In the genomic region with DNA sequence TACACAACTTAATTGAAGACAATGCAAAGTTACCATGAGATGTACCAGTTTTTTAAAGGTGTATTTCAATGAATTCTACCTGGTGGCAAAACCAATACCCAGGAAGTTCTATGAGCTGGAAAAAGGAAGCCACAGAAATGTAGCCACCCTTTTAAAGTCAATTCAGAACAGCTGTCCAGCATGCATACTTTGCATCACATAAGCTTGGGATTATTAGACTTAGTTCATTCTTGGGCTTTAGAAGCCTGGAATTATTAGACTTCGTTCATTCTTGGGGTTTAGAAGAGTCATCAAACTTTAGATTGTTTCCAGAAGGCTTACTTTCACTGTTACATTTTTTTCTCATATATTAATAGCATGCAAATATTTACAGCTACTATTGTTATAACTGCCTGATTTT, we compare ENCODE assay signal across 22 cellular contexts. TPM values are rescaled to one million over a fixed set of nuclear protein-coding genes. Genes with fewer than 3 reads are reported as not detected.
DNase-seq lines count a peak whose midpoint lies in the region; ATAC-seq and TF ChIP-seq lines count a peak whose summit lies in the region.
"Had no signal": no experiment of that assay in that cellular context is flagged by ENCODE, and none has a peak within 500 bp of the region (broad histone marks: within the 10 kb centered on the region; RNA-seq: fewer than 3 reads in every experiment).

No MANE protein-coding gene starts in this region.

- peak overlapping the region; percentile 11 for H3K27ac ChIP-seq in cingulate gyrus (ENCODE audit: low read depth, low read length)
- H3K27ac ChIP-seq in layer of hippocampus (ENCODE audit: low read depth, low read length): peak overlapping the region; percentile 14
- H3K27ac ChIP-seq in brain microvascular endothelial cell: no peak overlapping the region
- no peak overlapping the region for H3K27ac ChIP-seq in right cardiac atrium (ENCODE audit: low read length)
- H3K27ac ChIP-seq: HL-60, SK-N-MC had no signal

- in situ Hi-C loops in brain microvascular endothelial cell (cut with HindIII; ENCODE audit: low pct_ligation_motif_present, low sequenced_read_pairs): no loop called here

- 89% methylated on average over 1 of the region's 1 CpG for WGBS in right cardiac atrium

- no peak overlapping the region for H3K4me3 ChIP-seq in brain microvascular endothelial cell (ENCODE audit: low read depth, low read length)
- no peak overlapping the region for H3K4me3 ChIP-seq in right cardiac atrium (ENCODE audit: low read length)
- H3K4me3 ChIP-seq: SK-N-MC had no signal

- H3K36me3 ChIP-seq in brain microvascular endothelial cell (replicated peaks): no peaks in the 10 kb centered on the region

- DNase-seq in EH (ENCODE audit: low read depth) (peak; percentile 17), LHCN-M2 (ENCODE audit: low read depth) (peak; percentile 24), brain microvascular endothelial cell (no peak), COR-L47 (lab: John Stamatoyannopoulos, UW) (no peak), right cardiac atrium (no peak)
- no peak for DNase-seq in activated effector memory CD4-positive, alpha-beta T cell treated with Interleukin-2 at 50 U/mL for 16 hours
- DNase-seq: AML-193, Caco-2, DMS153, EL, H9, MV-4-11, NCI-H1436, NCI-H2029 treated with DMSO at 0.1 percent for 48 hours, NCI-H2171 treated with DMSO at 0.1 percent for 48 hours, NCI-H446 treated with DMSO at 0.1 percent for 48 hours had no signal

- ATAC-seq in right cardiac atrium: no peak
- ATAC-seq: Panc1, Right ventricle myocardium inferior had no signal

- no peak for TF ChIP-seq CTCF in brain microvascular endothelial cell (IDR thresholded peaks at IDR 0.05; ENCODE audit: low read depth, low read length, missing control alignments)

- H3K4me1 ChIP-seq in right cardiac atrium (ENCODE audit: control insufficient read depth, insufficient read depth, low read length): no peaks in the 10 kb centered on the region

- H3K27me3 ChIP-seq in layer of hippocampus (ENCODE audit: control insufficient read depth, insufficient read depth, low read length): no peaks in the 10 kb centered on the region
- H3K27me3 ChIP-seq in brain microvascular endothelial cell (replicated peaks): no peaks in the 10 kb centered on the region
- no peaks in the 10 kb centered on the region for H3K27me3 ChIP-seq in right cardiac atrium (ENCODE audit: control insufficient read depth, insufficient read depth)

- no peaks in the 10 kb centered on the region for H3K9me3 ChIP-seq in right cardiac atrium (ENCODE audit: control insufficient read depth, low read length)
- H3K9me3 ChIP-seq: Caco-2 had no signal

- intact Hi-C loops in right cardiac atrium (cut with DNase I): no loop called here

RNA-seq across cellular contexts. Expression of gene SLC25A13, which starts 20.9 kb away (rescaled TPM):
- total RNA-seq in LHCN-M2 (2014; rRNA removed): 22.2 and 24.7 TPM in 2 replicates
- polyA plus RNA-seq in LHCN-M2 (2012): 8.9 TPM
- 10 to 100 TPM; 10.8 to 23.3 (median 13.2) TPM for total RNA-seq in right cardiac atrium
- 4.5 TPM for polyA plus RNA-seq in right cardiac atrium

Comparison
In these comparisons a context has a peak if more than half of its experiments do, and no peak if none do; other contexts are left out.
1. DNase-seq: peak in EH (single experiment) and LHCN-M2 (single experiment); none in activated effector memory CD4-positive, alpha-beta T cell treated with Interleukin-2 at 50 U/mL for 16 hours (single experiment), brain microvascular endothelial cell (single experiment), COR-L47 (single experiment) and right cardiac atrium (0 of 3).
2. H3K27ac ChIP-seq: peak in cingulate gyrus (single experiment) and layer of hippocampus (single experiment); none in brain microvascular endothelial cell (single experiment) and right cardiac atrium (single experiment).